Comparison of ENCODE assay signal across 1 cellular context in the genomic region with DNA sequence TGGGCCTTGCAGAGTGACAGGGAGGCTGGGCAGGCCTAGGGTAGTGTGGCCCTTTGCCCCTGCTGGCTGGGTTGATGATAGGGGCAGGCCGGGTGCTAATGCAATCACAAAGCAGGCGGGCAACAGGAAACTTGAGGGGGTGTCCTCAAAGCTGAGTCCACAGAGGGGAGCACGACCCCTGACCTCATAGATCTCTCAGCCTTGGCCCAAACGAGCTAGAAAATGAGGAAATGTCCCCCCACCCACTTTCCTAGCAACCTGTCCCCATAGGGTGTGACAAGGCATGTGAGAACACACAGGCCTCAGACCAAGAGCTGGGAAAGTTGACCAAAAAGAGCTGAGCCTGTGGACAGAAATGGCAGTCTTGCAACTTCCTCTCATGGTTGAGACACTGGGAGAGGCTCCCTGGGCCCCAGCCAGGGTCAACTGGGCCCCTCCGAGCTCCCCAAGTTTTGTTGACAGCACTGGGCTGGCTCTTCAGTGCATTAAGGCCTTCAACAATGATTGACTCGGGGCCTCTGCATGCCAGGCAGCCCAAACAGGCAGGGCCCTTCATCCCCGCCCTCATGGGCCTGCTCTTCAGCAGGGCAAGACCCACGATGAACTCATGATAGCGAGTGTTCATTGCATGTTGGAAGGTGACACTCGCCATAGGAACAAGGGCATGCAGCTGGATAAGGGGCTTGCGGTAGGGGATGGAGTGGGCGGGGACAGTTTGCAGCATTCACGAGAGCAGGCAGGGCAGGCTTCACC.
TF ChIP-seq lines count a peak whose summit lies in the region.

No MANE protein-coding gene starts in this region.

TF ChIP-seq in GM23338, 12 proteins besides CTCF, POLR2A, EP300 and RAD21:
- no peak for TF ChIP-seq ZNF331 (CRISPR knock-in tag; IDR thresholded peaks at IDR 0.05; ENCODE audit: low read depth)
